In genomic region chr11:57805780-57806179, GRCh38 we compare ENCODE assay signal across 20 cellular contexts. TPM values are rescaled to one million over a fixed set of nuclear protein-coding genes. Genes with fewer than 3 reads are reported as not detected.
"Had no signal": no experiment of that assay in that cellular context is flagged by ENCODE, and none has a peak within 500 bp of the region (broad histone marks: within the 10 kb centered on the region; RNA-seq: fewer than 3 reads in every experiment).

No MANE protein-coding gene starts in this region.

- H3K4me3 ChIP-seq: SK-N-MC had no signal

- H3K27ac ChIP-seq: SK-N-MC had no signal

- FAIRE-seq: bronchial epithelial cell had no signal

- ATAC-seq: activated CD4-positive, alpha-beta T cell treated with anti-CD3 and anti-CD28 coated beads for 36 hours; PC-3; T-cell had no signal

- DNase-seq: activated CD4-positive, alpha-beta memory T cell treated with anti-CD3 and anti-CD28 coated beads, Interleukin-2, amount 10 ng/mL, durations not matched to agents 7 days and 5 days; activated CD4-positive, alpha-beta T cell treated with anti-CD3 and anti-CD28 coated beads for 36 hours; activated CD4-positive, alpha-beta T cell treated with anti-CD3 and anti-CD28 coated beads, Interleukin-2, amount 50 U/mL, for 1 hour; activated T-cell treated with anti-CD3 and anti-CD28 coated beads for 4 hours; aorta; KG1; NCI-H1048; NCI-H146; NCI-H187 treated with DMSO at 0.1 percent for 48 hours; NCI-H2081 treated with DMSO at 0.1 percent for 48 hours; NCI-H446; NCI-H524; PC-3; T-cell; T-helper 2 cell had no signal

RNA-seq across cellular contexts. Expression of gene BTBD18, which starts 54.2 kb away (rescaled TPM):
- total RNA-seq: activated CD4-positive, alpha-beta memory T cell treated with anti-CD3 and anti-CD28 coated beads, Interleukin-2, amount 10 ng/mL, durations not matched to agents 7 days and 5 days; activated CD4-positive, alpha-beta T cell treated with anti-CD3 and anti-CD28 coated beads for 36 hours; activated CD8-positive, alpha-beta memory T cell treated with anti-CD3 and anti-CD28 coated beads for 36 hours; aorta; bronchial epithelial cell; LHCN-M2; M059J; PC-3 had no signal
